Comparison of ENCODE assay signal across 8 cellular contexts in the genomic region with DNA sequence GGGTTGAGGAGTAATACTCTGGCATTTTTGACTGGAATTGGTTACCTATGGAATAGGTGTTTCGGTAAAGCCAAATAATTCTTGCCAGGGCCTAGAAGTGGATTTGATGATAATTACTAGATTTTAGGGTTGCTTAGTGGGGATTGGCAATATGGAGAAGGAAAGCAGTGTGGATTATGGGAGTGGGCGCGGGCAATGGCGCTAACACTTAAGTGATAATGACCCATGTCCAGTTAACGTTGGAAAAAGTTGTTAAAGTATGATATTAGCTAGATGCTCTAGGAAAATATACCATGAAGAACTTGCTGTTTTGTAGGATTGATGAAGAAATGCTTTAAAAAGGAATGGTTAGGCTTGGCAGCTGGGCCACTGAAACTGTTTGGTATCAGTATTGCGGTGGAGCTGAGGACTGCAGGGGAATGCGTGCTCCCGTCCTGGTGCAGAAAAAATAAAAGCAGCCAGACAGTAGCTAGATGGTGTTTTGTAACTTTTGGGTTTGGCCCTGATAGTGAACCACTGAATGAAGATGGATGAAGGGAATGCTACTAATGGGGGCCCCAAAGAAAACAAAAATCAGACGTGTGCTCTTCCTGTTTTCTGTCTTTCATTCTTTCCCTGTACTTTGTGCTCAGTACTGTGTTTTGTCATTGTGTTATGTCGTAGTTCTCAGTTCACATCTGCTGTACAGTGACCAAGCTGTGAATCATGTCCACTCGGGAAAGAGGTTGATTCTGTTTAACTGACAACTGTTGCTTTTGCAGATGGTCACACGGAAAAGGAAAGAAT. TPM values are rescaled to one million over a fixed set of nuclear protein-coding genes. Genes with fewer than 3 reads are reported as not detected.
DNase-seq lines count a peak whose midpoint lies in the region; ATAC-seq and TF ChIP-seq lines count a peak whose summit lies in the region.

No MANE protein-coding gene starts in this region.

- H3K36me3 ChIP-seq in right atrium auricular region, result no peaks in the 10 kb centered on the region

- peaks cover 14% of the 10 kb centered on the region for H3K4me1 Mint-ChIP-seq in activated naive CD8-positive, alpha-beta T cell treated with anti-CD3 and anti-CD28 coated beads for 36 hours

- no peaks in the 10 kb centered on the region for H3K9me3 ChIP-seq in right atrium auricular region

- peak overlapping the region; percentile 77 for H3K27ac ChIP-seq in right atrium auricular region

- peak in 1 of 2 donors; percentile 45 for TF ChIP-seq CTCF in right atrium auricular region (IDR thresholded peaks at IDR 0.05)
- no peak for TF ChIP-seq CTCF in omental fat pad (IDR thresholded peaks at IDR 0.05)

- ATAC-seq in HG02588 (IDR thresholded peaks at IDR 0.05; ENCODE audit: unreplicated experiment) (peak; percentile 34), omental fat pad (ENCODE audit: low FRiP score) (no peak)

- peak overlapping the region; percentile 84 for H3K27ac Mint-ChIP-seq in activated naive CD8-positive, alpha-beta T cell treated with anti-CD3 and anti-CD28 coated beads for 36 hours

- no peaks in the 10 kb centered on the region for H3K27me3 Mint-ChIP-seq in activated naive CD8-positive, alpha-beta T cell treated with anti-CD3 and anti-CD28 coated beads for 36 hours

- no peaks in the 10 kb centered on the region for H3K9me3 Mint-ChIP-seq in activated naive CD8-positive, alpha-beta T cell treated with anti-CD3 and anti-CD28 coated beads for 36 hours

- peaks cover 0 to 25% of the 10 kb centered on the region in 2 donors for H3K4me1 ChIP-seq in right atrium auricular region

- DNase-seq in SKM-1 treated with dmso at 0.1 percent for 144 hours (lab: John Stamatoyannopoulos, UW; ENCODE audit: unreplicated experiment), result peak; percentile 31
- no peak for DNase-seq in SKM-1 (lab: John Stamatoyannopoulos, UW; ENCODE audit: unreplicated experiment)
- DNase-seq in NOMO-1 (lab: John Stamatoyannopoulos, UW; ENCODE audit: unreplicated experiment in 2 of 2), result peak; percentile 29 to 37
- peak; percentile 19 for DNase-seq in activated naive CD8-positive, alpha-beta T cell treated with anti-CD3 and anti-CD28 coated beads for 36 hours
- DNase-seq in right atrium auricular region (ENCODE audit: low spot score), result no peak
- DNase-seq in putamen (ENCODE audit: low spot score), result peak; percentile 4
- DNase-seq in omental fat pad (ENCODE audit: low spot score), result no peak

- peaks cover 7% of the 10 kb centered on the region for H3K36me3 Mint-ChIP-seq in activated naive CD8-positive, alpha-beta T cell treated with anti-CD3 and anti-CD28 coated beads for 36 hours

- H3K27me3 ChIP-seq in right atrium auricular region, result no peaks in the 10 kb centered on the region

- H3K4me3 Mint-ChIP-seq in activated naive CD8-positive, alpha-beta T cell treated with anti-CD3 and anti-CD28 coated beads for 36 hours, result peak overlapping the region; percentile 91

- peak overlapping the region; percentile 84 to 86 for H3K4me3 ChIP-seq in right atrium auricular region

RNA-seq across cellular contexts. Expression of gene INSIG2, which starts 0.9 kb away (rescaled TPM):
- 10 to 100 TPM; 31.8 to 35.3 TPM for total RNA-seq in activated naive CD8-positive, alpha-beta T cell treated with anti-CD3 and anti-CD28 coated beads for 36 hours
- 10 to 100 TPM in 1 of 2 donors, 1 to 10 TPM in 1; 8.0 to 10.5 TPM for total RNA-seq in right atrium auricular region
- 10 to 100 TPM in 2 of 4 donors, 1 to 10 TPM in 2; 5.3 to 15.9 (median 9.7) TPM for total RNA-seq in omental fat pad

Comparison
In these comparisons a context has a peak if more than half of its experiments do, and no peak if none do; other contexts are left out.
1. DNase-seq: peak in SKM-1 treated with dmso at 0.1 percent for 144 hours (single experiment), NOMO-1 (2 of 2), activated naive CD8-positive, alpha-beta T cell treated with anti-CD3 and anti-CD28 coated beads for 36 hours (single experiment) and putamen (single experiment); none in SKM-1 (single experiment), right atrium auricular region (single experiment) and omental fat pad (single experiment).